In the genomic region with DNA sequence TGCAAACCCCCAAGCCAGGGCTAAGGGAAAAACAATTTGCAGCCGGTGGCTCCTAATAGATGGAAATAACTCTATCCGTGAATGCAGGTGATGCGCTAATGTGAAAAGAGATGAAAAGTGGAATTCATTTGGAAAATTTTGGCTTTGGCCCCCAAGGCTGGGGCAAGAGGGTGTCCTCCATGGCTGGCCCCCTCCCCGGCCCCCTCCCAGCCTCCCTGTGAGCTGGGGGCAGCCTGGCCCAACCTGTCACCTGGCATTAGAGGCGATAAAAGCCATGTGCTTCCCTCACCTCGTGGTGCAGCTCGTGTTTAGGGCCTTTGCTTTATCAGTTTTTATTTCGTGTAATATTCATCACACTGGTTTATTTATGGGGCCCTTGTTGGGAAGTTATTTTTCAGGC, we compare ENCODE assay signal across 26 cellular contexts.
"Had no signal": no experiment of that assay in that cellular context is flagged by ENCODE, and none has a peak within 500 bp of the region (broad histone marks: within the 10 kb centered on the region; RNA-seq: fewer than 3 reads in every experiment).

No MANE protein-coding gene starts in this region.

- DNase-seq: activated CD4-positive, alpha-beta T cell treated with anti-CD3 and anti-CD28 coated beads for 36 hours; activated CD4-positive, alpha-beta T cell treated with anti-CD3 and anti-CD28 coated beads, Interleukin-2, amount 50 U/mL, for 1 hour; activated CD8-positive, alpha-beta memory T cell treated with anti-CD3 and anti-CD28 coated beads, Interleukin-2, amount 50 U/mL, for 48 hours; activated CD8-positive, alpha-beta T cell treated with anti-CD3 and anti-CD28 coated beads, Interleukin-2, amount 10 ng/mL, durations not matched to agents 7 days and 5 days; activated effector memory CD4-positive, alpha-beta T cell treated with Interleukin-2 at 50 U/mL for 16 hours; activated naive CD4-positive, alpha-beta T cell; activated T-cell treated with anti-CD3 and anti-CD28 coated beads, Interleukin-2, amount 50 U/mL, for 1 hour; aorta; caudate nucleus; MG63; NCI-H1105; NCI-H1436; NCI-H1694 treated with DMSO at 0.1 percent for 48 hours; NCI-H2029 treated with DMSO at 0.1 percent for 48 hours; NCI-H345; NCI-H510A; NCI-H526 treated with DMSO at 0.1 percent for 48 hours; NCI-H82; RPMI8226; T-helper 1 cell had no signal

- H3K4me3 ChIP-seq: breast epithelium, MG63, SK-N-MC had no signal

- H3K36me3 ChIP-seq: breast epithelium, MG63 had no signal

- H3K27ac ChIP-seq: breast epithelium, SK-N-MC, VCaP had no signal

- H3K9me3 Mint-ChIP-seq: activated naive CD4-positive, alpha-beta T cell treated with anti-CD3 and anti-CD28 coated beads, Interleukin-2, amount 50 U/mL, for 24 hours had no signal

- H3K4me3 Mint-ChIP-seq: activated CD4-positive, alpha-beta T cell treated with anti-CD3 and anti-CD28 coated beads for 36 hours; activated CD8-positive, alpha-beta T cell treated with anti-CD3 and anti-CD28 coated beads, Interleukin-2, amount 10 ng/mL, durations not matched to agents 7 days and 5 days; activated naive CD4-positive, alpha-beta T cell treated with anti-CD3 and anti-CD28 coated beads, Interleukin-2, amount 50 U/mL, for 24 hours had no signal

- H3K36me3 Mint-ChIP-seq: activated naive CD4-positive, alpha-beta T cell treated with anti-CD3 and anti-CD28 coated beads, Interleukin-2, amount 50 U/mL, for 24 hours had no signal

- ATAC-seq: activated CD4-positive, alpha-beta T cell treated with anti-CD3 and anti-CD28 coated beads for 36 hours; activated CD8-positive, alpha-beta T cell treated with anti-CD3 and anti-CD28 coated beads, Interleukin-2, amount 10 ng/mL, durations not matched to agents 7 days and 5 days; Panc1; Right ventricle myocardium inferior had no signal

- H3K4me1 Mint-ChIP-seq: activated CD4-positive, alpha-beta T cell treated with anti-CD3 and anti-CD28 coated beads for 36 hours; activated naive CD4-positive, alpha-beta T cell treated with anti-CD3 and anti-CD28 coated beads, Interleukin-2, amount 50 U/mL, for 24 hours had no signal

- H3K4me1 ChIP-seq: breast epithelium had no signal

- H3K27ac Mint-ChIP-seq: activated CD4-positive, alpha-beta T cell treated with anti-CD3 and anti-CD28 coated beads for 36 hours; activated CD8-positive, alpha-beta T cell treated with anti-CD3 and anti-CD28 coated beads, Interleukin-2, amount 10 ng/mL, durations not matched to agents 7 days and 5 days; activated naive CD4-positive, alpha-beta T cell treated with anti-CD3 and anti-CD28 coated beads, Interleukin-2, amount 50 U/mL, for 24 hours had no signal
